ENCODE assay signal across 1 cellular context in genomic region chr22:36586250-36586649, GRCh38.
TF ChIP-seq lines count a peak whose summit lies in the region.

No MANE protein-coding gene starts in this region.

TF ChIP-seq in GM23338, 12 proteins besides CTCF, POLR2A, EP300 and RAD21 (continued from another document):
- no peak for TF ChIP-seq ZNF331 (CRISPR knock-in tag; IDR thresholded peaks at IDR 0.05; ENCODE audit: low read depth)
- TF ChIP-seq, protein P1, sequence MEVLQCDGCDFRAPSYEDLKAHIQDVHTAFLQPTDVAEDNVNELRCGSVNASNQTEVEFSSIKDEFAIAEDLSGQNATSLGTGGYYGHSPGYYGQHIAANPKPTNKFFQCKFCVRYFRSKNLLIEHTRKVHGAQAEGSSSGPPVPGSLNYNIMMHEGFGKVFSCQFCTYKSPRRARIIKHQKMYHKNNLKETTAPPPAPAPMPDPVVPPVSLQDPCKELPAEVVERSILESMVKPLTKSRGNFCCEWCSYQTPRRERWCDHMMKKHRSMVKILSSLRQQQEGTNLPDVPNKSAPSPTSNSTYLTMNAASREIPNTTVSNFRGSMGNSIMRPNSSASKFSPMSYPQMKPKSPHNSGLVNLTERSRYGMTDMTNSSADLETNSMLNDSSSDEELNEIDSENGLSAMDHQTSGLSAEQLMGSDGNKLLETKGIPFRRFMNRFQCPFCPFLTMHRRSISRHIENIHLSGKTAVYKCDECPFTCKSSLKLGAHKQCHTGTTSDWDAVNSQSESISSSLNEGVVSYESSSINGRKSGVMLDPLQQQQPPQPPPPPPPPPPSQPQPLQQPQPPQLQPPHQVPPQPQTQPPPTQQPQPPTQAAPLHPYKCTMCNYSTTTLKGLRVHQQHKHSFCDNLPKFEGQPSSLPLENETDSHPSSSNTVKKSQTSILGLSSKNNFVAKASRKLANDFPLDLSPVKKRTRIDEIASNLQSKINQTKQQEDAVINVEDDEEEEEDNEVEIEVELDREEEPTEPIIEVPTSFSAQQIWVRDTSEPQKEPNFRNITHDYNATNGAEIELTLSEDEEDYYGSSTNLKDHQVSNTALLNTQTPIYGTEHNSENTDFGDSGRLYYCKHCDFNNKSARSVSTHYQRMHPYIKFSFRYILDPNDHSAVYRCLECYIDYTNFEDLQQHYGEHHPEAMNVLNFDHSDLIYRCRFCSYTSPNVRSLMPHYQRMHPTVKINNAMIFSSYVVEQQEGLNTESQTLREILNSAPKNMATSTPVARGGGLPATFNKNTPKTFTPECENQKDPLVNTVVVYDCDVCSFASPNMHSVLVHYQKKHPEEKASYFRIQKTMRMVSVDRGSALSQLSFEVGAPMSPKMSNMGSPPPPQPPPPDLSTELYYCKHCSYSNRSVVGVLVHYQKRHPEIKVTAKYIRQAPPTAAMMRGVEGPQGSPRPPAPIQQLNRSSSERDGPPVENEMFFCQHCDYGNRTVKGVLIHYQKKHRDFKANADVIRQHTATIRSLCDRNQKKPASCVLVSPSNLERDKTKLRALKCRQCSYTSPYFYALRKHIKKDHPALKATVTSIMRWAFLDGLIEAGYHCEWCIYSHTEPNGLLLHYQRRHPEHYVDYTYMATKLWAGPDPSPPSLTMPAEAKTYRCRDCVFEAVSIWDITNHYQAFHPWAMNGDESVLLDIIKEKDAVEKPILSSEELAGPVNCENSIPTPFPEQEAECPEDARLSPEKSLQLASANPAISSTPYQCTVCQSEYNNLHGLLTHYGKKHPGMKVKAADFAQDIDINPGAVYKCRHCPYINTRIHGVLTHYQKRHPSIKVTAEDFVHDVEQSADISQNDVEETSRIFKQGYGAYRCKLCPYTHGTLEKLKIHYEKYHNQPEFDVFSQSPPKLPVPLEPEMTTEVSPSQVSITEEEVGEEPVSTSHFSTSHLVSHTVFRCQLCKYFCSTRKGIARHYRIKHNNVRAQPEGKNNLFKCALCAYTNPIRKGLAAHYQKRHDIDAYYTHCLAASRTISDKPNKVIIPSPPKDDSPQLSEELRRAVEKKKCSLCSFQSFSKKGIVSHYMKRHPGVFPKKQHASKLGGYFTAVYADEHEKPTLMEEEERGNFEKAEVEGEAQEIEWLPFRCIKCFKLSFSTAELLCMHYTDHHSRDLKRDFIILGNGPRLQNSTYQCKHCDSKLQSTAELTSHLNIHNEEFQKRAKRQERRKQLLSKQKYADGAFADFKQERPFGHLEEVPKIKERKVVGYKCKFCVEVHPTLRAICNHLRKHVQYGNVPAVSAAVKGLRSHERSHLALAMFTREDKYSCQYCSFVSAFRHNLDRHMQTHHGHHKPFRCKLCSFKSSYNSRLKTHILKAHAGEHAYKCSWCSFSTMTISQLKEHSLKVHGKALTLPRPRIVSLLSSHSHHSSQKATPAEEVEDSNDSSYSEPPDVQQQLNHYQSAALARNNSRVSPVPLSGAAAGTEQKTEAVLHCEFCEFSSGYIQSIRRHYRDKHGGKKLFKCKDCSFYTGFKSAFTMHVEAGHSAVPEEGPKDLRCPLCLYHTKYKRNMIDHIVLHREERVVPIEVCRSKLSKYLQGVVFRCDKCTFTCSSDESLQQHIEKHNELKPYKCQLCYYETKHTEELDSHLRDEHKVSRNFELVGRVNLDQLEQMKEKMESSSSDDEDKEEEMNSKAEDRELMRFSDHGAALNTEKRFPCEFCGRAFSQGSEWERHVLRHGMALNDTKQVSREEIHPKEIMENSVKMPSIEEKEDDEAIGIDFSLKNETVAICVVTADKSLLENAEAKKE (CRISPR knock-in tag; IDR thresholded peaks at IDR 0.05): no peak
- no peak for TF ChIP-seq STAT1 (IDR thresholded peaks at IDR 0.05; ENCODE audit: unreplicated experiment)
- no peak for TF ChIP-seq ZNF114 (CRISPR knock-in tag; IDR thresholded peaks at IDR 0.05)
- TF ChIP-seq EZH2 (IDR thresholded peaks at IDR 0.05; ENCODE audit: low read depth, unreplicated experiment): no peak
